Comparison of ENCODE assay signal across 13 cellular contexts in the genomic region with DNA sequence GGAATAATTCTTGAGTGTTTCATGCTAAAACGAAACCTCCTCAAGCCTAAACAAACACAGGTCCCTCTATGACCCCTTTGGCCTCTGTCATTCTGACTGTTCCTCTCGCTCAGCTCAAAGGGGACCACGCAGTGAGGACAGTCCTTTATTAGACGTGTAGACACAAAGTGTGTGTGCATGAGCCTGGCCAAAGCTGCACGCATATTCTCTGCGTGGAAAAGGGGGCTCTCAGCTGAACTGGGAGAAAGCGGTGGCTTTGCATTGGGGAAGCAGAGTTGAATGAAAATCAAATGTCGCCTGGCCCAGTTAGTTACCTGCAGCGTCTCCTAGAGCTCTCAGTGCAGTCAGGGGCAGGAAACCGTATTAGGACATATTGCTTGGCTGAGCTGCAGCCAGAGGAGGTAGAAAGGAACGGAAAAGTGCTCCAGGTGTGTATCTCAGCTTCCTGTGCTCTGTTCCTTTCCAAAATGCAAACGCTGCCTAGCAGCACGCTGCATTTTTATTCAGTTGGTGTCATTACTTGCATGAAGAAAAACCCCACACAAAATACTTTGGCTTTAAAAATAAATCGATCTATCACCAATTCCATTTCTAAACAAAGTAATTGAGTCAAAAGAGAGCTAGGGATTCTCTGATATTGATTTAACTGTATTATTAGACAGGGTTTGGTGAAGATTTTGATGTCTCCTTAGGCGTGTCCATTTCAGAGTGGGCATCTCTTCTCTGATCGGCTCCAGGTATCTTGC. TPM values are rescaled to one million over a fixed set of nuclear protein-coding genes. Genes with fewer than 3 reads are reported as not detected.
DNase-seq lines count a peak whose midpoint lies in the region; ATAC-seq, FAIRE-seq and TF ChIP-seq lines count a peak whose summit lies in the region.
"Had no signal": no experiment of that assay in that cellular context is flagged by ENCODE, and none has a peak within 500 bp of the region (broad histone marks: within the 10 kb centered on the region; RNA-seq: fewer than 3 reads in every experiment).

No MANE protein-coding gene starts in this region.

- H3F3A ChIP-seq in PC-3 (ENCODE audit: low read length, unreplicated experiment) = no peaks in the 10 kb centered on the region

- no peak overlapping the region for H4K5ac ChIP-seq in H1 (ENCODE audit: insufficient read length, low read depth, low read length)

- H3K23ac ChIP-seq in H1 (ENCODE audit: insufficient read length) = no peak overlapping the region

- no peak overlapping the region for H2AFZ ChIP-seq in DND-41 (ENCODE audit: low read depth, low read length)
- H2AFZ ChIP-seq in PC-3 (ENCODE audit: low read length) = no peak overlapping the region
- no peak overlapping the region for H2AFZ ChIP-seq in H1 (ENCODE audit: low read length)
- no peak overlapping the region for H2AFZ ChIP-seq in parathyroid adenoma

- TF ChIP-seq CTCF in DND-41 (IDR thresholded peaks at IDR 0.05; ENCODE audit: borderline replicate concordance, extremely low read depth, low read length, poor library complexity, severe bottlenecking) (no peak), PC-3 (conservative IDR thresholded peaks at IDR 0.05; ENCODE audit: low read depth, low read length) (no peak), H1 (IDR thresholded peaks at IDR 0.05; ENCODE audit: control extremely low read depth in 1 of 3, insufficient read depth in 1 of 3, low read depth in 1 of 3, low read length in 3 of 3) (no peak), parathyroid adenoma (IDR thresholded peaks at IDR 0.05) (no peak), left lung (IDR thresholded peaks at IDR 0.05) (no peak), dorsolateral prefrontal cortex (IDR thresholded peaks at IDR 0.05 in 54 of 56, conservative IDR thresholded peaks at IDR 0.05 in 2 of 56; ENCODE audit: low read depth in 1 of 56, partially characterized antibody in 56 of 56) (no peak)

- DNase-seq in DND-41 (peak; percentile 51), PC-3 (no peak), H1 (ENCODE audit: low read depth in 1 of 2, low spot score in 2 of 2) (peak in 1 of 2 experiments; percentile 55), left lung (no peak), Ammon's horn (ENCODE audit: low spot score) (no peak), dorsolateral prefrontal cortex (no peak)
- no peak for DNase-seq in activated effector memory CD4-positive, alpha-beta T cell treated with anti-CD3 and anti-CD28 coated beads, Interleukin-2, amount 50 U/mL, for 16 hours
- DNase-seq: foreskin melanocyte, Karpas-422, NCI-H510A, substantia nigra had no signal

- intact Hi-C loops in PC-3 (cut with micrococcal nuclease) (loop anchor here (10.0 kb wide), 2 partner anchors 255 to 305 kb away; no protein-coding TSS in a partner anchor), left lung (cut with DNase I) (no loop called here), dorsolateral prefrontal cortex (cut with DNase I) (no loop called here)

- no peak overlapping the region for H2BK12ac ChIP-seq in H1 (ENCODE audit: low read depth, low read length)

- no peaks in the 10 kb centered on the region for H3K79me1 ChIP-seq in H1 (ENCODE audit: low read depth, low read length)

- FAIRE-seq in H1 (lab: Jason Lieb, UNC) = no peak
- FAIRE-seq: D721Med had no signal

- H3K4ac ChIP-seq in H1 (replicated peaks; ENCODE audit: insufficient read length, low read depth, low read length) = peak overlapping the region; percentile 28

- peaks cover 86% of the 10 kb centered on the region for H3K36me3 ChIP-seq in DND-41 (ENCODE audit: insufficient read depth, low read length)
- H3K36me3 ChIP-seq in PC-3 (ENCODE audit: low read depth, low read length) = no peaks in the 10 kb centered on the region
- H3K36me3 ChIP-seq in H1 (ENCODE audit: control insufficient read depth in 2 of 4, insufficient read depth in 4 of 4, low read length in 3 of 4) = no peaks in the 10 kb centered on the region
- peaks cover 33% of the 10 kb centered on the region for H3K36me3 ChIP-seq in parathyroid adenoma (ENCODE audit: control insufficient read depth, insufficient read depth, low read length)
- no peaks in the 10 kb centered on the region for H3K36me3 ChIP-seq in left lung

- no peak overlapping the region for H4K91ac ChIP-seq in H1 (replicated peaks; ENCODE audit: insufficient read length, low read length)

- H2BK5ac ChIP-seq in H1 (ENCODE audit: low read depth, low read length) = no peak overlapping the region

- peak overlapping the region; percentile 95 for H3K27ac ChIP-seq in DND-41 (ENCODE audit: low read length)
- H3K27ac ChIP-seq in PC-3 (ENCODE audit: low read length) = no peak overlapping the region
- no peak overlapping the region for H3K27ac ChIP-seq in H1 (ENCODE audit: low read depth, low read length)
- peak overlapping the region; percentile 98 for H3K27ac ChIP-seq in parathyroid adenoma
- H3K27ac ChIP-seq in left lung = peak overlapping the region in 1 of 2 donors; percentile 37
- H3K27ac ChIP-seq in dorsolateral prefrontal cortex = no peak overlapping the region

- H3K23me2 ChIP-seq in H1 (ENCODE audit: low read depth, low read length) = peaks cover 20% of the 10 kb centered on the region; the same call in 1 of the 2 replicates

- 0 out of 2 replicates have a peak overlapping the region, but pooled peaks have one; percentile 2 for H3K18ac ChIP-seq in H1 (ENCODE audit: extremely low read depth, low read length)

- 4% methylated on average over 16 of the region's 16 CpGs; no CpG with 5 or more reads in 1 of the 2 experiments for WGBS in H1 (ENCODE audit: extremely low coverage in 1 of 2, insufficient coverage in 1 of 2, insufficient read length in 1 of 2, insufficient replicate concordance in 2 of 2, low coverage in 1 of 2, low lambda C conversion rate in 2 of 2, missing lambda C conversion rate in 1 of 2), 2 experiments

- H3K9me3 ChIP-seq in DND-41 (ENCODE audit: insufficient read depth, low read length, severe bottlenecking) = no peaks in the 10 kb centered on the region
- H3K9me3 ChIP-seq in PC-3 (ENCODE audit: low read length) = no peaks in the 10 kb centered on the region
- H3K9me3 ChIP-seq in H1 (ENCODE audit: insufficient read depth in 2 of 2, low read depth in 1 of 2, low read length in 1 of 2) = no peaks in the 10 kb centered on the region
- H3K9me3 ChIP-seq in parathyroid adenoma (ENCODE audit: control insufficient read depth, low read length) = no peaks in the 10 kb centered on the region
- H3K9me3 ChIP-seq in left lung = no peaks in the 10 kb centered on the region

- H2BK20ac ChIP-seq in H1 (ENCODE audit: low read length) = no peak overlapping the region

- no peak for TF ChIP-seq RAD21 in H1 (IDR thresholded peaks at IDR 0.05 in 1 of 2, conservative IDR thresholded peaks at IDR 0.05 in 1 of 2; ENCODE audit: low read depth in 2 of 2, low read length in 2 of 2)

- no peak for TF ChIP-seq POLR2A in H1 (IDR thresholded peaks at IDR 0.05; ENCODE audit: control extremely low read depth in 1 of 2, low read depth in 2 of 2, low read length in 2 of 2)

- CTCF ChIA-PET in PC-3 (lab: Charles Lee) = interaction anchor here (0.6 kb wide), 1 partner anchor 11 kb away, joined by 3 read pairs; no protein-coding TSS in a partner anchor
- CTCF ChIA-PET in H1 (lab: Charles Lee; ENCODE audit: partially characterized antibody) = interaction anchor here (0.6 to 3.0 kb wide), 11 partner anchors 8 to 534 kb away, joined by 3 to 13 read pairs (median 4); no protein-coding TSS in a partner anchor

- H4K8ac ChIP-seq in H1 (ENCODE audit: extremely low read depth, insufficient read depth, low read length) = no peak overlapping the region

- H3K9me2 ChIP-seq in PC-3 (replicated peaks; ENCODE audit: low read length) = no peaks in the 10 kb centered on the region

- peak overlapping the region; percentile 94 for H3K9ac ChIP-seq in DND-41 (ENCODE audit: low read depth, low read length)
- no peak overlapping the region for H3K9ac ChIP-seq in PC-3 (ENCODE audit: low read length)
- no peak overlapping the region for H3K9ac ChIP-seq in H1 (replicated peaks in 1 of 4; ENCODE audit: extremely low read depth in 1 of 4, low read depth in 3 of 4, low read length in 3 of 4)
- peak overlapping the region; percentile 86 for H3K9ac ChIP-seq in parathyroid adenoma

- no peak overlapping the region for H2BK15ac ChIP-seq in H1 (ENCODE audit: low read length)

- no peak overlapping the region for H3K14ac ChIP-seq in H1 (ENCODE audit: insufficient read length)

- TF ChIP-seq EP300 in H1 (IDR thresholded peaks at IDR 0.05; ENCODE audit: borderline replicate concordance in 1 of 2, low read depth in 2 of 2, low read length in 2 of 2) = no peak

- BruUV-seq in PC-3 (replicated peaks; lab: Mats Ljungman, UMichigan) = no TSS peak

- no peak for ATAC-seq in DND-41 (ENCODE audit: insufficient read depth, low read depth)
- ATAC-seq in PC-3 = no peak
- no peak for ATAC-seq in left lung

- H3K4me1 ChIP-seq in DND-41 (ENCODE audit: insufficient read depth, low read length) = peaks cover 74% of the 10 kb centered on the region
- H3K4me1 ChIP-seq in PC-3 (ENCODE audit: insufficient read depth, low read length) = peaks cover 13% of the 10 kb centered on the region
- peaks cover 33 to 54% (median 40%) of the 10 kb centered on the region in 4 experiments for H3K4me1 ChIP-seq in H1 (replicated peaks in 1 of 4; ENCODE audit: control insufficient read depth in 3 of 4, insufficient read depth in 4 of 4, low read length in 3 of 4)
- H3K4me1 ChIP-seq in parathyroid adenoma = no peaks in the 10 kb centered on the region
- H3K4me1 ChIP-seq in left lung = peaks cover 0 to 49% of the 10 kb centered on the region in 2 donors

- no peak overlapping the region for H3K56ac ChIP-seq in H1 (replicated peaks; ENCODE audit: insufficient read length, low read depth, low read length)

- 0 out of 2 replicates have a peak overlapping the region, but pooled peaks have one; percentile 1 for H2AK5ac ChIP-seq in H1 (ENCODE audit: low read depth, low read length)

- no peak overlapping the region for H2BK120ac ChIP-seq in H1 (replicated peaks; ENCODE audit: low read depth, low read length)

- H3K4me2 ChIP-seq in DND-41 (ENCODE audit: insufficient read depth, low read length) = peak overlapping the region; percentile 70
- peak overlapping the region; percentile 63 for H3K4me2 ChIP-seq in PC-3 (ENCODE audit: low read length)
- peak overlapping the region; percentile 68 to 84 for H3K4me2 ChIP-seq in H1 (ENCODE audit: insufficient read depth in 1 of 2, low read depth in 2 of 2, low read length in 2 of 2)
- peak overlapping the region; percentile 88 for H3K4me2 ChIP-seq in parathyroid adenoma (ENCODE audit: low read length)

- POLR2A ChIA-PET in PC-3 (lab: Charles Lee; ENCODE audit: unreplicated experiment) (no interaction called here), H1 (lab: Charles Lee; ENCODE audit: partially characterized antibody) (interaction anchor here (1.5 to 2.5 kb wide), 5 partner anchors 8 to 25 kb away, joined by 3 to 11 read pairs (median 5); no protein-coding TSS in a partner anchor)

- H3K27me3 ChIP-seq in DND-41 (ENCODE audit: insufficient read depth, low read length, poor library complexity) (no peaks in the 10 kb centered on the region), PC-3 (ENCODE audit: low read length) (no peaks in the 10 kb centered on the region), H1 (replicated peaks in 1 of 4; ENCODE audit: control insufficient read depth in 3 of 4, extremely low read depth in 1 of 4, insufficient read depth in 3 of 4, low read length in 3 of 4) (peaks cover 68 to 99% (median 94%) of the 10 kb centered on the region in 4 experiments), parathyroid adenoma (ENCODE audit: control insufficient read depth, insufficient read depth, low read length) (no peaks in the 10 kb centered on the region), left lung (peaks cover 73 to 100% of the 10 kb centered on the region in 2 donors), dorsolateral prefrontal cortex (peaks cover 4 to 100% (median 97%) of the 10 kb centered on the region in 45 donors)

- H3K4me3 ChIP-seq in DND-41 (ENCODE audit: low read depth in 1 of 2, low read length in 2 of 2) (peak overlapping the region; percentile 18 to 65; a peak in 3 of 4 replicates), PC-3 (ENCODE audit: low read length) (no peak overlapping the region), H1 (ENCODE audit: extremely low read depth in 1 of 4, insufficient read depth in 2 of 4, low read depth in 3 of 4, low read length in 4 of 4) (peak overlapping the region in 1 of 4 experiments; percentile 61; a peak in 1 of 8 replicates), parathyroid adenoma (ENCODE audit: low read depth, low read length) (peak overlapping the region; percentile 79), left lung (peak overlapping the region in 1 of 2 donors; percentile 7), dorsolateral prefrontal cortex (no peak overlapping the region)

- H4K20me1 ChIP-seq in DND-41 (ENCODE audit: insufficient read depth, low read length) (peaks cover 63% of the 10 kb centered on the region), PC-3 (ENCODE audit: low read length) (no peaks in the 10 kb centered on the region), H1 (replicated peaks in 1 of 2; ENCODE audit: control insufficient read depth in 1 of 2, insufficient read depth in 2 of 2, low read length in 2 of 2) (peaks cover 6 to 13% of the 10 kb centered on the region in 2 experiments)

- H3K79me2 ChIP-seq in DND-41 (ENCODE audit: insufficient read depth, low read length) = peaks cover 99% of the 10 kb centered on the region
- H3K79me2 ChIP-seq in PC-3 (ENCODE audit: low read length) = peaks cover 36% of the 10 kb centered on the region
- H3K79me2 ChIP-seq in H1 (ENCODE audit: control insufficient read depth in 1 of 2, insufficient read depth in 2 of 2, low read length in 2 of 2) = no peaks in the 10 kb centered on the region
- H3K79me2 ChIP-seq in parathyroid adenoma = peaks cover 80% of the 10 kb centered on the region

RNA-seq across cellular contexts. Expression of a gene that starts 4.9 kb away (rescaled TPM):
- total RNA-seq in PC-3 (2014; rRNA removed) = 2.6 and 3.6 TPM in 2 replicates
- total RNA-seq in H1 (2021; fragmentation: NEBNext Ultra II Directional; extraction: Animal tissue kit (Norgen Biotek cat#: 25700)) = 0.43 and 0.80 TPM in 2 replicates
- polyA plus RNA-seq in H1 (2011; rRNA removed) = 0.02 and 0.11 TPM in 2 replicates
- 0.06 TPM for polyA plus RNA-seq in H1 (2011; cell fraction: cytosol; rRNA removed)
- 0.04 TPM for polyA plus RNA-seq in H1 (2011; cell fraction: nucleus; rRNA removed)
- 0.13 to 0.23 TPM (median 0.18 TPM) in 3 of 4 replicates, not detected in the other for polyA plus RNA-seq in H1 (2012, experiment 1 of 2)
- 0.21 TPM for polyA plus RNA-seq in H1 (2012, experiment 2 of 2)
- 0.30 TPM for polyA plus RNA-seq in H1 (2013, experiment 1 of 2)
- 0.29 TPM for polyA plus RNA-seq in H1 (2013, experiment 2 of 2)
- not detected in 2 replicates for polyA minus RNA-seq in H1 (2011; rRNA and poly(A)+ RNA removed)
- not detected for polyA minus RNA-seq in H1 (2011; cell fraction: cytosol; rRNA and poly(A)+ RNA removed)
- polyA minus RNA-seq in H1 (2011; cell fraction: nucleus; rRNA and poly(A)+ RNA removed) = not detected
- total RNA-seq in left lung = 1 to 10 TPM; 1.7 to 2.5 TPM
- under 1 TPM in 8 of 120 experiments, not detected in 112; 0.17 to 0.72 (median 0.28) TPM for total RNA-seq in dorsolateral prefrontal cortex

Comparison
In these comparisons a context has a peak if more than half of its experiments do, and no peak if none do; other contexts are left out.
1. H3K27ac ChIP-seq: peak in DND-41 (single experiment) and parathyroid adenoma (single experiment); none in PC-3 (single experiment), H1 (single experiment) and dorsolateral prefrontal cortex (0 of 59).
2. H3K4me3 ChIP-seq: peak in DND-41 (2 of 2) and parathyroid adenoma (single experiment); none in PC-3 (single experiment) and dorsolateral prefrontal cortex (0 of 59).
3. H3K9ac ChIP-seq: peak in DND-41 (single experiment) and parathyroid adenoma (single experiment); none in PC-3 (single experiment) and H1 (0 of 4).
4. Peak in every context shown above with its lines, with median percentiles within 50 percentile points of each other: H3K4me2 ChIP-seq.